In the genomic region with DNA sequence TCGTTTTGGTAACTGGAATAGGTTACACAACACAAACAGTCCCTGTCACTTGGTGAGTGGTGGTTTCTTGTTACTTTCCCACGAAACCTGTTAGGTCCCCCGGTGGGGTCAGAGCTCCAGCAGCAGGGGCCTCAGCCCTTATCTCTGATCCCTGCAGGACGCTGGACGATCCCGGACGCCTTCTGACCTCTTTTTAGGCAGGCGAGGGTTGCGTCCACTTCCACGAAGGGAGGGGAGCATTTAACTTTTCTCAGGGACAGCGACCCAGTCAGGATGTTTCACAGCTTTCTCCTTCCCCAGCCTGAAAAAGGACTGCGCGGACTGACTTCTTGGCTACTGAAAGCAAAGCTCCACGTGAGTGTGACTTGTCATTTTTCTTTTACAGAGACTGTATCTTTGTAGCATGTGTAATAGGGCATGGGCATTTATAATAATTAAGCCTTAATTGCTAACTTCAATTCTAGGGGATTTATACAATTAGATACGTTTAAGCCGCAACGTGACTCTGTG, we compare ENCODE assay signal across 8 cellular contexts. TPM values are rescaled to one million over a fixed set of nuclear protein-coding genes. Genes with fewer than 3 reads are reported as not detected.
DNase-seq lines count a peak whose midpoint lies in the region; ATAC-seq and TF ChIP-seq lines count a peak whose summit lies in the region.

No MANE protein-coding gene starts in this region.

- H3K4me1 ChIP-seq in effector memory CD4-positive, alpha-beta T cell (ENCODE audit: control insufficient read depth, insufficient read depth, low read length, poor library complexity, severe bottlenecking): peaks cover 8% of the 10 kb centered on the region
- peaks cover 4% of the 10 kb centered on the region for H3K4me1 ChIP-seq in mucosa of descending colon (ENCODE audit: low read depth)
- no peaks in the 10 kb centered on the region for H3K4me1 ChIP-seq in aorta (ENCODE audit: control insufficient read depth in 1 of 2, insufficient read depth in 2 of 2, low read length in 2 of 2)

- intact Hi-C loops in mucosa of descending colon (cut with DNase I, micrococcal nuclease) (no loop called here), aorta (cut with DNase I) (no loop called here)

- H3K27ac Mint-ChIP-seq in activated CD4-positive, alpha-beta T cell treated with anti-CD3 and anti-CD28 coated beads, Interleukin-2, amount 10 ng/mL, durations not matched to agents 7 days and 5 days: peak overlapping the region; percentile 91

- no peaks in the 10 kb centered on the region for H3K27me3 ChIP-seq in effector memory CD4-positive, alpha-beta T cell (replicated peaks; ENCODE audit: control insufficient read depth, insufficient read depth, low read length, poor library complexity, severe bottlenecking)
- no peaks in the 10 kb centered on the region for H3K27me3 ChIP-seq in aorta (ENCODE audit: control insufficient read depth in 1 of 2, insufficient read depth in 2 of 2, low read length in 1 of 2)

- ATAC-seq in mucosa of descending colon (peak; percentile 12), aorta (ENCODE audit: low FRiP score) (peak; percentile 38), HG02759 (IDR thresholded peaks at IDR 0.05; ENCODE audit: unreplicated experiment) (no peak), HG03139 (IDR thresholded peaks at IDR 0.05; ENCODE audit: unreplicated experiment) (no peak)

- POLR2A ChIA-PET in activated CD4-positive, alpha-beta T cell treated with anti-CD3 and anti-CD28 coated beads, Interleukin-2, amount 10 ng/mL, durations not matched to agents 7 days and 5 days (lab: Charles Lee): interaction anchor here (0.6 kb wide), 1 partner anchor 476 kb away, joined by 3 read pairs; no protein-coding TSS in a partner anchor

- WGBS in aorta, 2 donors: 7 to 8% methylated on average over 17 of the region's 17 CpGs

- H3K36me3 ChIP-seq in effector memory CD4-positive, alpha-beta T cell (ENCODE audit: control insufficient read depth, insufficient read depth, low read length): peaks cover 11% of the 10 kb centered on the region
- peaks cover 4% of the 10 kb centered on the region for H3K36me3 ChIP-seq in mucosa of descending colon (ENCODE audit: low read depth)
- peaks cover 4% of the 10 kb centered on the region in 2 donors for H3K36me3 ChIP-seq in aorta (ENCODE audit: control insufficient read depth in 1 of 2, insufficient read depth in 2 of 2, low read length in 1 of 2)

- no peak for TF ChIP-seq CTCF in mucosa of descending colon (IDR thresholded peaks at IDR 0.05)

- DNase-seq in activated CD4-positive, alpha-beta T cell treated with anti-CD3 and anti-CD28 coated beads, Interleukin-2, amount 10 ng/mL, durations not matched to agents 7 days and 5 days: no peak
- no peak for DNase-seq in activated CD4-positive, alpha-beta T cell treated with anti-CD3 and anti-CD28 coated beads, Interleukin-2, amount 50 U/mL, for 1 hour
- DNase-seq in RKO (ENCODE audit: low spot score) (peak; percentile 67), mucosa of descending colon (peak in 1 of 3 donors; percentile 3), aorta (peak in 1 of 2 donors; percentile 45)
- no peak for DNase-seq in effector memory CD4-positive, alpha-beta T cell

- peak overlapping the region; percentile 86 for H3K4me3 Mint-ChIP-seq in activated CD4-positive, alpha-beta T cell treated with anti-CD3 and anti-CD28 coated beads, Interleukin-2, amount 10 ng/mL, durations not matched to agents 7 days and 5 days

- H3K27ac ChIP-seq in effector memory CD4-positive, alpha-beta T cell (ENCODE audit: insufficient read depth, low read length, poor library complexity, severe bottlenecking): no peak overlapping the region
- H3K27ac ChIP-seq in aorta (ENCODE audit: low read depth in 1 of 2, low read length in 2 of 2): no peak overlapping the region

- no peaks in the 10 kb centered on the region for H3K9me3 ChIP-seq in effector memory CD4-positive, alpha-beta T cell (ENCODE audit: control insufficient read depth, low read length)
- H3K9me3 ChIP-seq in mucosa of descending colon: no peaks in the 10 kb centered on the region
- H3K9me3 ChIP-seq in aorta (ENCODE audit: control insufficient read depth, low read length): no peaks in the 10 kb centered on the region

- H3K9me3 Mint-ChIP-seq in activated CD4-positive, alpha-beta T cell treated with anti-CD3 and anti-CD28 coated beads, Interleukin-2, amount 10 ng/mL, durations not matched to agents 7 days and 5 days: peaks cover 10% of the 10 kb centered on the region

- peak overlapping the region; percentile 96 for H3K4me3 ChIP-seq in effector memory CD4-positive, alpha-beta T cell (ENCODE audit: insufficient read depth, low read depth, low read length, poor library complexity, severe bottlenecking)
- peak overlapping the region; percentile 80 for H3K4me3 ChIP-seq in mucosa of descending colon
- peak overlapping the region; percentile 67 to 89 for H3K4me3 ChIP-seq in aorta (ENCODE audit: low read length in 2 of 2)

- H3K36me3 Mint-ChIP-seq in activated CD4-positive, alpha-beta T cell treated with anti-CD3 and anti-CD28 coated beads, Interleukin-2, amount 10 ng/mL, durations not matched to agents 7 days and 5 days (ENCODE audit: low read depth): peaks cover 34% of the 10 kb centered on the region

- CTCF ChIA-PET in activated CD4-positive, alpha-beta T cell treated with anti-CD3 and anti-CD28 coated beads, Interleukin-2, amount 10 ng/mL, durations not matched to agents 7 days and 5 days (lab: Charles Lee): no interaction called here

- H3K27me3 Mint-ChIP-seq in activated CD4-positive, alpha-beta T cell treated with anti-CD3 and anti-CD28 coated beads, Interleukin-2, amount 10 ng/mL, durations not matched to agents 7 days and 5 days: no peaks in the 10 kb centered on the region

- peaks cover 19% of the 10 kb centered on the region for H3K4me1 Mint-ChIP-seq in activated CD4-positive, alpha-beta T cell treated with anti-CD3 and anti-CD28 coated beads, Interleukin-2, amount 10 ng/mL, durations not matched to agents 7 days and 5 days

RNA-seq across cellular contexts. Expression of a gene that starts 0.7 kb away (rescaled TPM):
- total RNA-seq in activated CD4-positive, alpha-beta T cell treated with anti-CD3 and anti-CD28 coated beads, Interleukin-2, amount 10 ng/mL, durations not matched to agents 7 days and 5 days: 10 to 100 TPM; 12.1 to 12.9 TPM
- total RNA-seq in mucosa of descending colon (10 to 100 TPM in 2 of 3 donors, 1 to 10 TPM in 1; 4.7 to 11.1 (median 10.9) TPM), aorta (10 to 100 TPM in 1 of 2 donors, 1 to 10 TPM in 1; 9.6 to 18.5 TPM)
- polyA plus RNA-seq in aorta: 1 to 10 TPM; 2.3 to 2.5 TPM

RNA-seq across cellular contexts. Expression of a gene that starts 22.8 kb away (rescaled TPM):
- total RNA-seq in activated CD4-positive, alpha-beta T cell treated with anti-CD3 and anti-CD28 coated beads, Interleukin-2, amount 10 ng/mL, durations not matched to agents 7 days and 5 days: 10 to 100 TPM; 18.4 to 20.4 TPM
- 10 to 100 TPM; 17.9 to 23.1 (median 23.0) TPM for total RNA-seq in mucosa of descending colon
- total RNA-seq in aorta: 10 to 100 TPM; 15.8 to 23.6 TPM
- 10 to 100 TPM in 1 of 2 donors, 1 to 10 TPM in 1; 9.5 to 28.2 TPM for polyA plus RNA-seq in aorta

RNA-seq across cellular contexts. Expression of a gene that starts 28.9 kb away (rescaled TPM):
- 1 to 10 TPM; 2.4 to 3.7 TPM for total RNA-seq in activated CD4-positive, alpha-beta T cell treated with anti-CD3 and anti-CD28 coated beads, Interleukin-2, amount 10 ng/mL, durations not matched to agents 7 days and 5 days
- total RNA-seq in mucosa of descending colon (1 to 10 TPM; 2.2 to 4.8 (median 3.2) TPM), aorta (1 to 10 TPM; 4.5 to 8.8 TPM)
- 1 to 10 TPM in 1 of 2 donors, under 1 TPM in 1; 0.50 to 2.6 TPM for polyA plus RNA-seq in aorta

RNA-seq across cellular contexts. Expression of a gene that starts 47.9 kb away (rescaled TPM):
- total RNA-seq in activated CD4-positive, alpha-beta T cell treated with anti-CD3 and anti-CD28 coated beads, Interleukin-2, amount 10 ng/mL, durations not matched to agents 7 days and 5 days: 10 to 100 TPM; 33.4 to 36.5 TPM
- total RNA-seq in mucosa of descending colon (10 to 100 TPM; 25.5 to 38.3 (median 29.8) TPM), aorta (10 to 100 TPM; 27.3 to 42.2 TPM)
- 10 to 100 TPM in 1 of 2 donors, 1 to 10 TPM in 1; 4.8 to 40.3 TPM for polyA plus RNA-seq in aorta

Comparison
In these comparisons a context has a peak if more than half of its experiments do, and no peak if none do; other contexts are left out.
1. ATAC-seq: peak in mucosa of descending colon (single experiment) and aorta (single experiment); none in HG02759 (single experiment) and HG03139 (single experiment).
2. Peak in every context shown above with its lines, with median percentiles within 50 percentile points of each other: H3K4me3 ChIP-seq.